Comparison of ENCODE assay signal across 18 cellular contexts in the genomic region with DNA sequence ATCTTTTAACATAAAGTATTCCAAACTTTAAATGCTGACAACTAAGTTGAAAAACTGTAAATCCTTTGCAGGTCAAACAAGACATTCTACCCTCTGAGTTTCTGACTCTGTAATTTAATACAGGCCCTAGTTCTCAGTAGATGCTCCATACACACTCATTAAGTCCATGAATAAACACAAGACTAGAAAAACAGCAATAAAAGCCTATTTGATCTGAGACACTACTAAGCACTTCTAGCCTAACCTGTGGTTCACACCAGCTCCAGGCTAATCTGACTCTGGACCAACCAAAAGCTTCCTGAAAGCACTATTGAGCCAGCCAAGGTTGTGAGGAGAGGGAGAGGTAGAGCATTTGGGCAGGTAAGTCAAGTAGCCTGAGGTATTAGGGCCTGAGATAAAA.
A peak's percentile ranks its signal among the peaks of the same experiment; 100 is the strongest.
DNase-seq lines count a peak whose midpoint lies in the region; ATAC-seq, FAIRE-seq and TF ChIP-seq lines count a peak whose summit lies in the region.
"Had no signal": no experiment of that assay in that cellular context is flagged by ENCODE, and none has a peak within 500 bp of the region (broad histone marks: within the 10 kb centered on the region; RNA-seq: fewer than 3 reads in every experiment).

No MANE protein-coding gene starts in this region.

- TF ChIP-seq CTCF in parathyroid adenoma (IDR thresholded peaks at IDR 0.05) = no peak

- H3K36me3 Mint-ChIP-seq in activated CD8-positive, alpha-beta T cell treated with anti-CD3 and anti-CD28 coated beads, Interleukin-2, amount 10 ng/mL, durations not matched to agents 7 days and 5 days (ENCODE audit: low read depth) = no peaks in the 10 kb centered on the region

- H3K4me1 Mint-ChIP-seq in activated CD8-positive, alpha-beta T cell treated with anti-CD3 and anti-CD28 coated beads, Interleukin-2, amount 10 ng/mL, durations not matched to agents 7 days and 5 days (ENCODE audit: low read depth) = no peaks in the 10 kb centered on the region

- no peak overlapping the region for H3K27ac ChIP-seq in parathyroid adenoma
- H3K27ac ChIP-seq: RWPE1 had no signal

- no peaks in the 10 kb centered on the region for H3K9me3 ChIP-seq in parathyroid adenoma (ENCODE audit: control insufficient read depth, low read length)

- intact Hi-C loops in posterior cingulate gyrus (cut with DNase I) = loop anchor here (10.0 kb wide), 1 partner anchor 1537 kb away; a partner anchor contains a TSS

- DNase-seq in NCI-H1417 (lab: John Stamatoyannopoulos, UW) = peak in 2 of 3 experiments; percentile 42 to 72
- no peak for DNase-seq in NCI-H1417 treated with DMSO at 0.1 percent for 48 hours (lab: John Stamatoyannopoulos, UW)
- peak; percentile 32 for DNase-seq in NCI-H2029 (lab: John Stamatoyannopoulos, UW)
- peak; percentile 55 for DNase-seq in NCI-H748 treated with DMSO at 0.1 percent for 48 hours (lab: John Stamatoyannopoulos, UW)
- no peak for DNase-seq in activated CD8-positive, alpha-beta T cell treated with anti-CD3 and anti-CD28 coated beads, Interleukin-2, amount 10 ng/mL, durations not matched to agents 7 days and 5 days
- no peak for DNase-seq in posterior cingulate gyrus
- DNase-seq in HTR-8/SVneo (ENCODE audit: insufficient read length, low spot score) = no peak
- DNase-seq: CD4-positive, alpha-beta memory T cell; GDM1; KBM-7; NCI-H1048; NCI-H2081; NCI-H446 had no signal

- no peaks in the 10 kb centered on the region for H3K27me3 ChIP-seq in parathyroid adenoma (ENCODE audit: control insufficient read depth, insufficient read depth, low read length)

- H3K79me2 ChIP-seq in parathyroid adenoma = no peaks in the 10 kb centered on the region

- no peaks in the 10 kb centered on the region for H3K9me3 Mint-ChIP-seq in activated CD8-positive, alpha-beta T cell treated with anti-CD3 and anti-CD28 coated beads, Interleukin-2, amount 10 ng/mL, durations not matched to agents 7 days and 5 days (ENCODE audit: insufficient read depth)
- H3K9me3 Mint-ChIP-seq: CD4-positive, alpha-beta memory T cell; GM23338; T-helper 1 cell treated with Interleukin-12 subunit alpha and Interleukin-12 subunit beta and Interleukin-4 antibody, amounts not matched to agents 30 μg/mL and 1 μg/mL, for 36 hours had no signal

- no peak overlapping the region for H3K27ac Mint-ChIP-seq in activated CD8-positive, alpha-beta T cell treated with anti-CD3 and anti-CD28 coated beads, Interleukin-2, amount 10 ng/mL, durations not matched to agents 7 days and 5 days
- H3K27ac Mint-ChIP-seq: CD4-positive, alpha-beta memory T cell; GM23338; T-helper 1 cell treated with Interleukin-12 subunit alpha and Interleukin-12 subunit beta and Interleukin-4 antibody, amounts not matched to agents 30 μg/mL and 1 μg/mL, for 36 hours had no signal

- no peak overlapping the region for H3K4me3 Mint-ChIP-seq in activated CD8-positive, alpha-beta T cell treated with anti-CD3 and anti-CD28 coated beads, Interleukin-2, amount 10 ng/mL, durations not matched to agents 7 days and 5 days
- H3K4me3 Mint-ChIP-seq: CD4-positive, alpha-beta memory T cell; GM23338; T-helper 1 cell treated with Interleukin-12 subunit alpha and Interleukin-12 subunit beta and Interleukin-4 antibody, amounts not matched to agents 30 μg/mL and 1 μg/mL, for 36 hours had no signal

- H3K27me3 Mint-ChIP-seq in activated CD8-positive, alpha-beta T cell treated with anti-CD3 and anti-CD28 coated beads, Interleukin-2, amount 10 ng/mL, durations not matched to agents 7 days and 5 days (ENCODE audit: low read depth) = no peaks in the 10 kb centered on the region
- H3K27me3 Mint-ChIP-seq: CD4-positive, alpha-beta memory T cell had no signal

- CTCF ChIA-PET in activated CD8-positive, alpha-beta T cell treated with anti-CD3 and anti-CD28 coated beads, Interleukin-2, amount 10 ng/mL, durations not matched to agents 7 days and 5 days (lab: Charles Lee) = no interaction called here

- FAIRE-seq in HTR-8/SVneo (lab: Jason Lieb, UNC) = no peak
- FAIRE-seq: GM12878 had no signal

- H3K4me3 ChIP-seq in parathyroid adenoma (ENCODE audit: low read depth, low read length) = no peak overlapping the region
- H3K4me3 ChIP-seq: GM12878, GM23338 had no signal

- peak overlapping the region; percentile 41 for H2AFZ ChIP-seq in parathyroid adenoma
- H2AFZ ChIP-seq: GM23338 had no signal

- peaks cover 4% of the 10 kb centered on the region for H3K4me1 ChIP-seq in parathyroid adenoma

- no peak overlapping the region for H3K4me2 ChIP-seq in parathyroid adenoma (ENCODE audit: low read length)
- H3K4me2 ChIP-seq: GM23338 had no signal

- H3K9ac ChIP-seq in parathyroid adenoma = no peak overlapping the region

- no peak for ATAC-seq in activated CD8-positive, alpha-beta T cell treated with anti-CD3 and anti-CD28 coated beads, Interleukin-2, amount 10 ng/mL, durations not matched to agents 7 days and 5 days
- ATAC-seq: GM12878, GM23338 had no signal

- no peaks in the 10 kb centered on the region for H3K36me3 ChIP-seq in parathyroid adenoma (ENCODE audit: control insufficient read depth, insufficient read depth, low read length)

- POLR2A ChIA-PET in activated CD8-positive, alpha-beta T cell treated with anti-CD3 and anti-CD28 coated beads, Interleukin-2, amount 10 ng/mL, durations not matched to agents 7 days and 5 days (lab: Charles Lee) = no interaction called here

Comparison
In these comparisons a context has a peak if more than half of its experiments do, and no peak if none do; other contexts are left out.
1. DNase-seq: peak in NCI-H1417 (2 of 3), NCI-H2029 (single experiment) and NCI-H748 treated with DMSO at 0.1 percent for 48 hours (single experiment); none in NCI-H1417 treated with DMSO at 0.1 percent for 48 hours (single experiment), activated CD8-positive, alpha-beta T cell treated with anti-CD3 and anti-CD28 coated beads, Interleukin-2, amount 10 ng/mL, durations not matched to agents 7 days and 5 days (single experiment), posterior cingulate gyrus (0 of 10) and HTR-8/SVneo (single experiment).